Comparison of ENCODE assay signal across 8 cellular contexts in genomic region chr4:139666735-139667266, GRCh38. TPM values are rescaled to one million over a fixed set of nuclear protein-coding genes. Genes with fewer than 3 reads are reported as not detected.
DNase-seq lines count a peak whose midpoint lies in the region; ATAC-seq and TF ChIP-seq lines count a peak whose summit lies in the region.

No MANE protein-coding gene starts in this region.

- DNase-seq in HCT116 (ENCODE audit: low read depth, low spot score) (no peak), NCI-H526 (lab: John Stamatoyannopoulos, UW) (peak; percentile 75 to 85), astrocyte of the spinal cord (ENCODE audit: low read depth, low spot score) (peak; percentile 71), iris pigment epithelial cell (ENCODE audit: low read depth) (peak; percentile 91), OCI-M2 (lab: John Stamatoyannopoulos, UW; ENCODE audit: unreplicated experiment) (no peak), NCI-H1694 (lab: John Stamatoyannopoulos, UW) (no peak)

- H3K9ac ChIP-seq in BLaER1 treated with 17β-estradiol and CSF1 and Interleukin-3, amounts not matched to agents 10 nM and 100 nM: peak overlapping the region in 6 of 11 experiments; percentile 20 to 78 (median 74); a peak in 8 of 22 replicates
- peak overlapping the region; percentile 65 for H3K9ac ChIP-seq in HCT116 (ENCODE audit: low read length)

- in situ Hi-C loops in astrocyte of the spinal cord (cut with HindIII; ENCODE audit: low sequenced_read_pairs): no loop called here

- BruUV-seq in HCT116 (replicated peaks; lab: Mats Ljungman, UMichigan): no TSS peak

- H3K4me1 ChIP-seq in BLaER1 treated with 17β-estradiol and CSF1 and Interleukin-3, amounts not matched to agents 10 nM and 100 nM: peaks cover 11 to 20% (median 15%) of the 10 kb centered on the region in 10 experiments
- H3K4me1 ChIP-seq in HCT116 (ENCODE audit: control insufficient read depth in 1 of 2, insufficient read depth in 2 of 2, low read length in 2 of 2): peaks cover 9 to 23% of the 10 kb centered on the region in 2 experiments; a peak in 3 of 4 replicates

- H3K4me2 ChIP-seq in BLaER1 treated with 17β-estradiol and CSF1 and Interleukin-3, amounts not matched to agents 10 nM and 100 nM: peak overlapping the region; percentile 68 to 83 (median 77)
- peak overlapping the region; percentile 86 for H3K4me2 ChIP-seq in HCT116 (ENCODE audit: low read length)

- H3K79me2 ChIP-seq in HCT116 (ENCODE audit: insufficient read depth, low read length): no peaks in the 10 kb centered on the region

- intact Hi-C loops in HCT116 (cut with micrococcal nuclease): no loop called here

- TF ChIP-seq CTCF in HCT116 (IDR thresholded peaks at IDR 0.05 in 2 of 3, conservative IDR thresholded peaks at IDR 0.05 in 1 of 3; ENCODE audit: borderline replicate concordance in 1 of 3, insufficient read depth in 1 of 3, low read depth in 2 of 3, low read length in 2 of 3) (no peak), astrocyte of the spinal cord (IDR thresholded peaks at IDR 0.05; ENCODE audit: low read depth, low read length) (no peak)

- CTCF ChIA-PET in HCT116 (lab: Charles Lee): interaction anchor here (1.0 to 3.7 kb wide), 2 partner anchors 10 to 693 kb away, joined by 3 to 29 read pairs; no protein-coding TSS in a partner anchor

- POLR2A ChIA-PET in HCT116 (lab: Charles Lee): interaction anchor here (1.1 kb wide), 1 partner anchor 9 kb away, joined by 4 read pairs; no protein-coding TSS in a partner anchor

- peak; percentile 48 for ATAC-seq in HCT116

- no peaks in the 10 kb centered on the region for H3K36me3 ChIP-seq in BLaER1 treated with 17β-estradiol and CSF1 and Interleukin-3, amounts not matched to agents 10 nM and 100 nM
- no peaks in the 10 kb centered on the region for H3K36me3 ChIP-seq in HCT116 (ENCODE audit: control insufficient read depth in 1 of 2, insufficient read depth in 2 of 2, low read length in 2 of 2)

- TF ChIP-seq RAD21 in HCT116 (IDR thresholded peaks at IDR 0.05; ENCODE audit: low read depth): no peak

- RAD21 ChIA-PET in HCT116 (lab: Charles Lee; ENCODE audit: low non-redundant PET in 1 of 2, low total read pairs in 2 of 2, uncharacterized antibody in 2 of 2, unreplicated experiment in 2 of 2): no interaction called here

- H2AFZ ChIP-seq in HCT116 (ENCODE audit: low read depth, low read length, poor library complexity, severe bottlenecking): peak overlapping the region; percentile 91

- 0 out of 22 replicates have a peak, but pooled peaks cover 0 to 4% (median 0%) of the 10 kb centered on the region in 11 experiments for H3K9me3 ChIP-seq in BLaER1 treated with 17β-estradiol and CSF1 and Interleukin-3, amounts not matched to agents 10 nM and 100 nM (replicated peaks in 1 of 11)
- H3K9me3 ChIP-seq in HCT116 (ENCODE audit: control insufficient read depth in 1 of 2, insufficient read depth in 1 of 2, low read depth in 1 of 2, low read length in 2 of 2): no peaks in the 10 kb centered on the region

- no peak for TF ChIP-seq POLR2A in HCT116 (IDR thresholded peaks at IDR 0.05; ENCODE audit: borderline replicate concordance, extremely low read depth, insufficient read depth, insufficient read length)

- no peaks in the 10 kb centered on the region for H3K9me2 ChIP-seq in HCT116 (ENCODE audit: insufficient read depth)

- H3K27ac ChIP-seq in BLaER1 treated with 17β-estradiol and CSF1 and Interleukin-3, amounts not matched to agents 10 nM and 100 nM: peak overlapping the region in 2 of 11 experiments; percentile 63 to 74; a peak in 2 of 22 replicates
- H3K27ac ChIP-seq in HCT116 (ENCODE audit: low read depth, low read length) (peak overlapping the region; percentile 67), skin epidermis (peak overlapping the region in 20 of 21 experiments; percentile 67 to 92 (median 86))

- peak overlapping the region in 7 of 10 experiments; percentile 52 to 71 (median 61); a peak in 13 of 20 replicates for H3K4me3 ChIP-seq in BLaER1 treated with 17β-estradiol and CSF1 and Interleukin-3, amounts not matched to agents 10 nM and 100 nM
- H3K4me3 ChIP-seq in HCT116 (replicated peaks in 1 of 2; ENCODE audit: low read depth in 1 of 2, low read length in 2 of 2) (peak overlapping the region; percentile 64 to 65), astrocyte of the spinal cord (ENCODE audit: low read depth, low read length) (peak overlapping the region; percentile 57), skin epidermis (peak overlapping the region; percentile 32 to 54 (median 52))

- H4K20me1 ChIP-seq in BLaER1 treated with 17β-estradiol and CSF1 and Interleukin-3, amounts not matched to agents 10 nM and 100 nM: no peaks in the 10 kb centered on the region
- no peaks in the 10 kb centered on the region for H4K20me1 ChIP-seq in HCT116 (ENCODE audit: insufficient read depth)

- H3K27me3 ChIP-seq in BLaER1 treated with 17β-estradiol and CSF1 and Interleukin-3, amounts not matched to agents 10 nM and 100 nM: peaks cover 0 to 18% (median 14%) of the 10 kb centered on the region in 11 experiments; a peak in 10 of 22 replicates
- no peaks in the 10 kb centered on the region for H3K27me3 ChIP-seq in HCT116 (ENCODE audit: insufficient read depth, low read length)

TF ChIP-seq in HCT116, 20 proteins besides CTCF, POLR2A, EP300 and RAD21:
- TF ChIP-seq ZNF274 (IDR thresholded peaks at IDR 0.05; ENCODE audit: low read depth, low read length): no peak
- TF ChIP-seq POLR2AphosphoS5 (IDR thresholded peaks at IDR 0.05; ENCODE audit: low read depth, low read length): no peak; the same call in 1 of the 2 replicates
- no peak for TF ChIP-seq FOSL1 (IDR thresholded peaks at IDR 0.05; ENCODE audit: low read depth)
- TF ChIP-seq EZH2phosphoT487 (IDR thresholded peaks at IDR 0.05; ENCODE audit: borderline replicate concordance): no peak
- no peak for TF ChIP-seq ZBTB33 (IDR thresholded peaks at IDR 0.05; ENCODE audit: extremely low read depth, insufficient replicate concordance, low read length)
- no peak for TF ChIP-seq SRF (IDR thresholded peaks at IDR 0.05; ENCODE audit: low read depth)
- TF ChIP-seq ELF1 (IDR thresholded peaks at IDR 0.05; ENCODE audit: borderline replicate concordance, low read depth): peak; percentile 43; the same call in 1 of the 2 replicates
- no peak for TF ChIP-seq ATF3 (IDR thresholded peaks at IDR 0.05)
- no peak for TF ChIP-seq CEBPB (IDR thresholded peaks at IDR 0.05; ENCODE audit: low read depth)
- peak; percentile 31; the same call in 1 of the 2 replicates for TF ChIP-seq MAX (IDR thresholded peaks at IDR 0.05)

RNA-seq across cellular contexts. Expression of gene MGST2, which starts 1.2 kb away (rescaled TPM):
- 24.3 TPM for total RNA-seq in HCT116 (2021; ENCODE audit: unreplicated experiment)
- 12.3 and 20.6 TPM in 2 replicates for polyA plus RNA-seq in HCT116 (2012)

Comparison
In these comparisons a context has a peak if more than half of its experiments do, and no peak if none do; other contexts are left out.
1. DNase-seq: peak in NCI-H526 (2 of 2), astrocyte of the spinal cord (single experiment) and iris pigment epithelial cell (single experiment); none in HCT116 (single experiment), OCI-M2 (single experiment) and NCI-H1694 (single experiment).
2. Peak in every context shown above with its lines, with median percentiles within 50 percentile points of each other: H3K4me3 ChIP-seq.